ENCODE assay signal across 26 cellular contexts in the genomic region with DNA sequence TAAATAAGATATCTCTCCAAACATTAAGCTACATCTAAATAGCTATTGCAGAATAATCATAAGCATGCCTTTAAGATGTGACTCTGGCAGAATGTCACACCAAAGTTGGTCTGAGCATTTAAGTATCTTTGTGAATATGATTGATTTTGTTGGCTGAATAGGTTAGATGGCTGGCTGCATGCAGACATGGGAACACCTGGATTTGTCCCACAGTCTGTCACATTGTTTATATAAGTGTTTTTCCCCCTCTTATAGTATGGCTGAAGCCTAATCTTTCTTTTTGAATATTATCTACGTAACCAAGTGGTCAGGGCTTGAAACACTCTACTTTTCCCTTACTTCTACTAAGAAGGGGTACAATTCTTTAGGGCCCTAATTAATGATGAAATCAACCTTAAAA. TPM values are rescaled to one million over a fixed set of nuclear protein-coding genes. Genes with fewer than 3 reads are reported as not detected.
"Had no signal": no experiment of that assay in that cellular context is flagged by ENCODE, and none has a peak within 500 bp of the region (broad histone marks: within the 10 kb centered on the region; RNA-seq: fewer than 3 reads in every experiment).

No MANE protein-coding gene starts in this region.

- H3K36me3 ChIP-seq: colonic mucosa, esophagus squamous epithelium, gastrocnemius medialis, heart right ventricle, left lung, lower lobe of right lung had no signal

- H3K36me3 Mint-ChIP-seq: mesothelial cell of epicardium, naive B cell had no signal

- H3K4me3 Mint-ChIP-seq: dendritic cell treated with granulocyte-macrophage colony-stimulating factor and Interleukin-4, amounts not matched to agents 40 ng/mL and 50 ng/mL, for 4 days; effector memory CD8-positive, alpha-beta T cell; endodermal cell; mesothelial cell of epicardium; naive B cell had no signal

- H3K27ac Mint-ChIP-seq: dendritic cell treated with granulocyte-macrophage colony-stimulating factor and Interleukin-4, amounts not matched to agents 40 ng/mL and 50 ng/mL, for 4 days; effector memory CD8-positive, alpha-beta T cell; endodermal cell; mesothelial cell of epicardium; naive B cell had no signal

- H3K27me3 ChIP-seq: colonic mucosa, esophagus squamous epithelium, gastrocnemius medialis, heart right ventricle, left lung had no signal

- H3K4me1 ChIP-seq: colonic mucosa, esophagus squamous epithelium, gastrocnemius medialis, left lung, lower lobe of right lung had no signal

- H3K4me1 Mint-ChIP-seq: endodermal cell, mesothelial cell of epicardium, naive B cell had no signal

- H3K4me3 ChIP-seq: colonic mucosa, esophagus squamous epithelium, gastrocnemius medialis, heart right ventricle, left lung, lower lobe of right lung, mucosa of descending colon had no signal

- DNase-seq: colonic mucosa; cortex of kidney; effector CD8-positive, alpha-beta T cell; effector memory CD8-positive, alpha-beta T cell; endodermal cell; erythroblast; esophagus squamous epithelium; foreskin fibroblast; foreskin melanocyte; gastrocnemius medialis; glutamatergic neuron; head of caudate nucleus; heart right ventricle; hippocampal formation; left cardiac atrium; left lung; left ventricle myocardium superior; lower lobe of right lung; mesenchymal stem cell; mucosa of descending colon; naive B cell had no signal

- H3K27ac ChIP-seq: colonic mucosa, epithelial cell of prostate, esophagus squamous epithelium, gastrocnemius medialis, heart right ventricle, left lung, lower lobe of right lung had no signal

- ATAC-seq: effector memory CD8-positive, alpha-beta T cell; esophagus mucosa; gastrocnemius medialis; heart right ventricle; left cardiac atrium; left lung; left ventricle myocardium superior; lower lobe of right lung; mucosa of descending colon had no signal

- H3K9me3 ChIP-seq: colonic mucosa, esophagus squamous epithelium, gastrocnemius medialis, heart right ventricle, left lung, lower lobe of right lung, mucosa of descending colon had no signal

- H3K9me3 Mint-ChIP-seq: dendritic cell treated with granulocyte-macrophage colony-stimulating factor and Interleukin-4, amounts not matched to agents 40 ng/mL and 50 ng/mL, for 4 days; effector memory CD8-positive, alpha-beta T cell had no signal

RNA-seq across cellular contexts. Expression of gene PCSK1, which starts 36.2 kb away (rescaled TPM):
- total RNA-seq: endodermal cell, kidney epithelial cell, mesothelial cell of epicardium had no signal
